26 cellular contexts compared by ENCODE assay signal in genomic region chr6:51462896-51463679, GRCh38.
"Had no signal": no experiment of that assay in that cellular context is flagged by ENCODE, and none has a peak within 500 bp of the region (broad histone marks: within the 10 kb centered on the region; RNA-seq: fewer than 3 reads in every experiment).

No MANE protein-coding gene starts in this region.

- H3K9me3 ChIP-seq: colonic mucosa, gastrocnemius medialis, lower lobe of right lung, ovary, psoas muscle, spleen, testis, tibial artery had no signal

- H3K27ac ChIP-seq: colonic mucosa, epithelial cell of prostate, gastrocnemius medialis, lower lobe of right lung, ovary, psoas muscle, skin epidermis, spleen, testis, tibial artery had no signal

- H3K36me3 ChIP-seq: colonic mucosa, gastrocnemius medialis, lower lobe of right lung, ovary, spleen, tibial artery had no signal

- DNase-seq: colonic mucosa; effector CD8-positive, alpha-beta T cell; endodermal cell; foreskin fibroblast; gastrocnemius medialis; head of caudate nucleus; left cardiac atrium; left ventricle myocardium superior; lower lobe of right lung; natural killer cell; occipital lobe; ovary; posterior cingulate gyrus; psoas muscle; right cardiac atrium; spleen; stimulated activated CD4-positive, alpha-beta T cell treated with anti-CD3 and anti-CD28 coated beads, Interleukin-4, amount 100 ng/mL, for 4 hours; stimulated activated naive CD8-positive, alpha-beta T cell treated with anti-CD3 and anti-CD28 coated beads, Interleukin-15, Interleukin-2, amounts not matched to agents 100 U/mL and 50 U/mL, for 24 hours; substantia nigra; testis; tibial artery had no signal

- ATAC-seq: esophagus mucosa; gastrocnemius medialis; left cardiac atrium; left ventricle myocardium superior; lower lobe of right lung; natural killer cell; psoas muscle; right cardiac atrium; stimulated activated memory B cell treated with anti-CD40 and anti-IgM and Interleukin-4, amounts not matched to agents 10 μg/mL and 1 μg/mL and 100 μg/mL, for 72 hours; stimulated activated naive CD8-positive, alpha-beta T cell treated with anti-CD3 and anti-CD28 coated beads, Interleukin-15, Interleukin-2, amounts not matched to agents 100 U/mL and 50 U/mL, for 24 hours had no signal

- FAIRE-seq: islet of Langerhans had no signal

- H3K27me3 ChIP-seq: colonic mucosa, gastrocnemius medialis, ovary, spleen, testis, tibial artery had no signal

- H3K4me3 ChIP-seq: colonic mucosa, gastrocnemius medialis, lower lobe of right lung, ovary, psoas muscle, skin epidermis, spleen, testis, tibial artery had no signal

- H3K4me1 ChIP-seq: colonic mucosa, gastrocnemius medialis, lower lobe of right lung, psoas muscle, spleen, testis, tibial artery had no signal
